ENCODE assay signal across 18 cellular contexts in the genomic region with DNA sequence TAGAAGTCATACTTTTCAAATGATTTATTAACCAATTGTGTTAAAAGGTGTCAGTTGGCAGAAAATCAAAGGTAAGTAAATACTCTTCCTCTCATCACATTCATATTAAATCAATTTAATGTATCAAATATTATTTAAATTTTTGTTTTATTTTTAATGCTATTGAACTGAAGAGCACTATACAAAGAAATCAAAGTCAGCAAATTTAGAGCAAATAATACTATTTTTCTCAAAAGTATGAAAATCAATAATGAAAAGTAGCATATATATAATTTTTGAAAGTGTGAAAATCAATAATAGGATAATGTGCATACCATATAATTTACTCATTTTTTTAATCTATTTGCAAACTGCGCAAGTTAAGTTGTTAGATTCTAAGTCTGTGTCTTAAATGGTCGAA.
DNase-seq lines count a peak whose midpoint lies in the region; ATAC-seq, FAIRE-seq and TF ChIP-seq lines count a peak whose summit lies in the region.
"Had no signal": no experiment of that assay in that cellular context is flagged by ENCODE, and none has a peak within 500 bp of the region (broad histone marks: within the 10 kb centered on the region; RNA-seq: fewer than 3 reads in every experiment).

No MANE protein-coding gene starts in this region.

- intact Hi-C loops in K562 (cut with micrococcal nuclease) = no loop called here

- POLR2A ChIA-PET in K562 (lab: Yijun Ruan, JAX) = no interaction called here

- H3K9me1 ChIP-seq in K562 (ENCODE audit: control insufficient read depth, insufficient read depth, low read length) = no peaks in the 10 kb centered on the region

- 0% methylated on average over 2 of the region's 2 CpGs for WGBS in K562 (ENCODE audit: insufficient coverage, low coverage, missing lambda C conversion rate)
- 90 to 95% (median 91%) methylated on average over 2 of the region's 2 CpGs for WGBS in small intestine, 3 donors

- TF ChIP-seq POLR2A in K562 (conservative IDR thresholded peaks at IDR 0.05) = no peak

- no peak overlapping the region for H3K4me3 Mint-ChIP-seq in progenitor cell of endocrine pancreas (ENCODE audit: low read depth)
- H3K4me3 Mint-ChIP-seq: CD4-positive, alpha-beta memory T cell; GM23338; H9 had no signal

- TF ChIP-seq CTCF in K562 (IDR thresholded peaks at IDR 0.05 in 2 of 3, conservative IDR thresholded peaks at IDR 0.05 in 1 of 3; ENCODE audit: insufficient read depth in 2 of 3, low read depth in 1 of 3, low read length in 3 of 3) (no peak), progenitor cell of endocrine pancreas (IDR thresholded peaks at IDR 0.05; ENCODE audit: unreplicated experiment) (no peak)

- H3K4me3 ChIP-seq in K562 = no peak overlapping the region
- H3K4me3 ChIP-seq in small intestine (ENCODE audit: low read depth in 1 of 2, low read length in 2 of 2) = no peak overlapping the region
- H3K4me3 ChIP-seq: GM23338 had no signal

- DNase-seq in K562 (ENCODE audit: extremely low read depth in 1 of 4, low spot score in 3 of 4) (no peak), small intestine (no peak), dedifferentiated amniotic fluid mesenchymal stem cell (ENCODE audit: extremely low spot score) (no peak), progenitor cell of endocrine pancreas (ENCODE audit: low spot score, unreplicated experiment) (no peak)
- DNase-seq: 8988T; C1 segment of cervical spinal cord; Calu3; CD4-positive, alpha-beta memory T cell; COR-L47; DMS53; DMS79 treated with DMSO at 0.1 percent for 48 hours; H9 had no signal

- no peak overlapping the region for H2AFZ ChIP-seq in K562 (ENCODE audit: low read depth, low read length)
- H2AFZ ChIP-seq: GM23338 had no signal

- no peaks in the 10 kb centered on the region for H3K4me1 ChIP-seq in K562 (replicated peaks in 1 of 2; ENCODE audit: control insufficient read depth in 2 of 2, insufficient read depth in 2 of 2, low read length in 2 of 2)
- no peaks in the 10 kb centered on the region for H3K4me1 ChIP-seq in small intestine (ENCODE audit: control insufficient read depth in 2 of 2, insufficient read depth in 1 of 2, low read depth in 1 of 2, low read length in 1 of 2)

- H3K27me3 ChIP-seq in K562 (ENCODE audit: control insufficient read depth in 2 of 2, insufficient read depth in 2 of 2, low read length in 2 of 2) = no peaks in the 10 kb centered on the region
- H3K27me3 ChIP-seq in small intestine (ENCODE audit: control insufficient read depth in 2 of 2, insufficient read depth in 2 of 2, low read length in 2 of 2) = no peaks in the 10 kb centered on the region

- no TSS peak for BruUV-seq in K562 (replicated peaks; lab: Mats Ljungman, UMichigan)

- no peaks in the 10 kb centered on the region for H3K36me3 Mint-ChIP-seq in progenitor cell of endocrine pancreas (ENCODE audit: insufficient read depth)
- H3K36me3 Mint-ChIP-seq: CD4-positive, alpha-beta memory T cell had no signal

- FAIRE-seq in G401.6 (lab: Jason Lieb, UNC) (peak; percentile 28), K562 (lab: Jason Lieb, UNC) (no peak), islet of Langerhans (lab: Jason Lieb, UNC) (peak; percentile 5), small intestine (lab: Jason Lieb, UNC) (peak; percentile 62)
- FAIRE-seq: GM12892 had no signal

- no peaks in the 10 kb centered on the region for H3K4me1 Mint-ChIP-seq in progenitor cell of endocrine pancreas (ENCODE audit: low read depth)
- H3K4me1 Mint-ChIP-seq: CD4-positive, alpha-beta memory T cell; GM23338; H9 had no signal

- no peaks in the 10 kb centered on the region for H4K20me1 ChIP-seq in K562 (replicated peaks; ENCODE audit: control insufficient read depth, insufficient read depth, low read length)

- H3K27me3 Mint-ChIP-seq in progenitor cell of endocrine pancreas = no peaks in the 10 kb centered on the region
- H3K27me3 Mint-ChIP-seq: CD4-positive, alpha-beta memory T cell had no signal

- H3K27ac Mint-ChIP-seq in progenitor cell of endocrine pancreas = no peak overlapping the region
- H3K27ac Mint-ChIP-seq: CD4-positive, alpha-beta memory T cell; GM23338; H9 had no signal

- in situ Hi-C loops in K562 (cut with MboI) = no loop called here

- TF ChIP-seq EP300 in K562 (IDR thresholded peaks at IDR 0.05; ENCODE audit: low read length) = no peak

- H3K27ac ChIP-seq in K562 (ENCODE audit: extremely low read depth, low read depth, low read length) = no peak overlapping the region
- H3K27ac ChIP-seq in small intestine (ENCODE audit: low read depth in 1 of 2, low read length in 1 of 2) = no peak overlapping the region

- no peak overlapping the region for H3K9ac ChIP-seq in K562 (ENCODE audit: insufficient read depth in 1 of 2, low read depth in 2 of 2, low read length in 2 of 2)

- no peak for ATAC-seq in K562
- no peak for ATAC-seq in GM19395 (IDR thresholded peaks at IDR 0.05; ENCODE audit: unreplicated experiment)
- ATAC-seq: GM23338, HCT116 had no signal

- H3K9me3 Mint-ChIP-seq in progenitor cell of endocrine pancreas (ENCODE audit: low read depth) = peaks cover 2% of the 10 kb centered on the region
- H3K9me3 Mint-ChIP-seq: H9 had no signal

- no peak for TF ChIP-seq RAD21 in K562 (CRISPR knock-in tag; conservative IDR thresholded peaks at IDR 0.05 in 1 of 2, IDR thresholded peaks at IDR 0.05 in 1 of 2)

- H3K79me2 ChIP-seq in K562 (ENCODE audit: control insufficient read depth, insufficient read depth, low read length) = no peaks in the 10 kb centered on the region

- CTCF ChIA-PET in K562 (lab: Yijun Ruan, JAX; ENCODE audit: low intra/inter-chr PET ratio) = no interaction called here

- H3K4me2 ChIP-seq in K562 (ENCODE audit: insufficient read depth, low read length) = no peak overlapping the region
- H3K4me2 ChIP-seq: GM23338 had no signal

- H3K36me3 ChIP-seq in K562 (ENCODE audit: control insufficient read depth, insufficient read depth, low read length) (no peaks in the 10 kb centered on the region), small intestine (ENCODE audit: control insufficient read depth in 2 of 2, insufficient read depth in 2 of 2, low read length in 2 of 2) (no peaks in the 10 kb centered on the region)

- no peaks in the 10 kb centered on the region for H3K9me3 ChIP-seq in K562 (replicated peaks; ENCODE audit: control insufficient read depth, insufficient read depth, low read depth, low read length)
- no peaks in the 10 kb centered on the region for H3K9me3 ChIP-seq in small intestine (ENCODE audit: control insufficient read depth, low read depth)

TF ChIP-seq in K562, 482 proteins besides CTCF, POLR2A, EP300 and RAD21:
- TF ChIP-seq C11orf30 (IDR thresholded peaks at IDR 0.05; ENCODE audit: low read depth) (peak; percentile 46), ZBTB1 (CRISPR knock-in tag; IDR thresholded peaks at IDR 0.05; ENCODE audit: borderline replicate concordance, low read depth) (no peak), ZNF217 (CRISPR knock-in tag; IDR thresholded peaks at IDR 0.05) (no peak), MAFG (tag; conservative IDR thresholded peaks at IDR 0.05) (0 out of 2 replicates have a peak, but pooled peaks have one; percentile 33), ZNF436 (CRISPR knock-in tag; IDR thresholded peaks at IDR 0.05) (no peak), ZNF316 (IDR thresholded peaks at IDR 0.05) (peak; percentile 72)
